ENCODE assay signal across 2 cellular contexts in the genomic region with DNA sequence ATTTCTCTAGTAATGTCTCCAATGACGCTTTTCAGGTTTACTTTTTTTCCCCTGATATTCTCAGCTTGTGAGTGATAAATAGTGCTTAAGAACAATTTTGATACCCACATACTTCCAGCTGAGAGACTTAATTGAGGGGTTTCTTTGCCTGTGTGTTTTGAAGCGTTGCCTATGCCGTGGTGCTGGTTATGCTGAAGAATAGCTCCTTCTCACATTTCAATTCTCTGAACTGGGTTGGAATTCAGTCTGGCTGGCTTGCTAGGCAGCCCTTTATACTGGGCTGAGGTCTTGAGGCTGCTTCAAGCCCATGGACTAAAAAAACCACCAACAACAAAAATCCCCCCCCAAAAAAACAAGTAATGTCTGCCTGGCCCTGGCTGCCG.
TF ChIP-seq lines count a peak whose summit lies in the region.

No MANE protein-coding gene starts in this region.

TF ChIP-seq in K562, 482 proteins besides CTCF, POLR2A, EP300 and RAD21 (continued from another document):
- TF ChIP-seq, protein P1, sequence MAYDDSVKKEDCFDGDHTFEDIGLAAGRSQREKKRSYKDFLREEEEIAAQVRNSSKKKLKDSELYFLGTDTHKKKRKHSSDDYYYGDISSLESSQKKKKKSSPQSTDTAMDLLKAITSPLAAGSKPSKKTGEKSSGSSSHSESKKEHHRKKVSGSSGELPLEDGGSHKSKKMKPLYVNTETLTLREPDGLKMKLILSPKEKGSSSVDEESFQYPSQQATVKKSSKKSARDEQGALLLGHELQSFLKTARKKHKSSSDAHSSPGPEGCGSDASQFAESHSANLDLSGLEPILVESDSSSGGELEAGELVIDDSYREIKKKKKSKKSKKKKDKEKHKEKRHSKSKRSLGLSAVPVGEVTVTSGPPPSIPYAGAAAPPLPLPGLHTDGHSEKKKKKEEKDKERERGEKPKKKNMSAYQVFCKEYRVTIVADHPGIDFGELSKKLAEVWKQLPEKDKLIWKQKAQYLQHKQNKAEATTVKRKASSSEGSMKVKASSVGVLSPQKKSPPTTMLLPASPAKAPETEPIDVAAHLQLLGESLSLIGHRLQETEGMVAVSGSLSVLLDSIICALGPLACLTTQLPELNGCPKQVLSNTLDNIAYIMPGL (CRISPR knock-in tag; IDR thresholded peaks at IDR 0.05): no peak
- TF ChIP-seq EGR1 (conservative IDR thresholded peaks at IDR 0.05) (no peak), RHOXF2B (CRISPR knock-in tag; conservative IDR thresholded peaks at IDR 0.05) (no peak), FOXA1 (IDR thresholded peaks at IDR 0.05; ENCODE audit: borderline replicate concordance) (no peak), ZC3H11A (IDR thresholded peaks at IDR 0.05; ENCODE audit: low read depth, low read length) (no peak), ATF1 (CRISPR knock-in tag; IDR thresholded peaks at IDR 0.05) (no peak), ATF1 (tag; IDR thresholded peaks at IDR 0.05) (no peak), CEBPB (tag; IDR thresholded peaks at IDR 0.05) (no peak), ZFP1 (CRISPR knock-in tag; IDR thresholded peaks at IDR 0.05) (no peak), SREBF2 (CRISPR knock-in tag; IDR thresholded peaks at IDR 0.05) (no peak), ILF3 (IDR thresholded peaks at IDR 0.05; ENCODE audit: borderline replicate concordance) (no peak)
- TF ChIP-seq, protein P2, sequence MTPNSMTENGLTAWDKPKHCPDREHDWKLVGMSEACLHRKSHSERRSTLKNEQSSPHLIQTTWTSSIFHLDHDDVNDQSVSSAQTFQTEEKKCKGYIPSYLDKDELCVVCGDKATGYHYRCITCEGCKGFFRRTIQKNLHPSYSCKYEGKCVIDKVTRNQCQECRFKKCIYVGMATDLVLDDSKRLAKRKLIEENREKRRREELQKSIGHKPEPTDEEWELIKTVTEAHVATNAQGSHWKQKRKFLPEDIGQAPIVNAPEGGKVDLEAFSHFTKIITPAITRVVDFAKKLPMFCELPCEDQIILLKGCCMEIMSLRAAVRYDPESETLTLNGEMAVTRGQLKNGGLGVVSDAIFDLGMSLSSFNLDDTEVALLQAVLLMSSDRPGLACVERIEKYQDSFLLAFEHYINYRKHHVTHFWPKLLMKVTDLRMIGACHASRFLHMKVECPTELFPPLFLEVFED (CRISPR knock-in tag; conservative IDR thresholded peaks at IDR 0.05): no peak

TF ChIP-seq in HepG2, 621 proteins besides CTCF, POLR2A, EP300 and RAD21:
- TF ChIP-seq, protein P3, sequence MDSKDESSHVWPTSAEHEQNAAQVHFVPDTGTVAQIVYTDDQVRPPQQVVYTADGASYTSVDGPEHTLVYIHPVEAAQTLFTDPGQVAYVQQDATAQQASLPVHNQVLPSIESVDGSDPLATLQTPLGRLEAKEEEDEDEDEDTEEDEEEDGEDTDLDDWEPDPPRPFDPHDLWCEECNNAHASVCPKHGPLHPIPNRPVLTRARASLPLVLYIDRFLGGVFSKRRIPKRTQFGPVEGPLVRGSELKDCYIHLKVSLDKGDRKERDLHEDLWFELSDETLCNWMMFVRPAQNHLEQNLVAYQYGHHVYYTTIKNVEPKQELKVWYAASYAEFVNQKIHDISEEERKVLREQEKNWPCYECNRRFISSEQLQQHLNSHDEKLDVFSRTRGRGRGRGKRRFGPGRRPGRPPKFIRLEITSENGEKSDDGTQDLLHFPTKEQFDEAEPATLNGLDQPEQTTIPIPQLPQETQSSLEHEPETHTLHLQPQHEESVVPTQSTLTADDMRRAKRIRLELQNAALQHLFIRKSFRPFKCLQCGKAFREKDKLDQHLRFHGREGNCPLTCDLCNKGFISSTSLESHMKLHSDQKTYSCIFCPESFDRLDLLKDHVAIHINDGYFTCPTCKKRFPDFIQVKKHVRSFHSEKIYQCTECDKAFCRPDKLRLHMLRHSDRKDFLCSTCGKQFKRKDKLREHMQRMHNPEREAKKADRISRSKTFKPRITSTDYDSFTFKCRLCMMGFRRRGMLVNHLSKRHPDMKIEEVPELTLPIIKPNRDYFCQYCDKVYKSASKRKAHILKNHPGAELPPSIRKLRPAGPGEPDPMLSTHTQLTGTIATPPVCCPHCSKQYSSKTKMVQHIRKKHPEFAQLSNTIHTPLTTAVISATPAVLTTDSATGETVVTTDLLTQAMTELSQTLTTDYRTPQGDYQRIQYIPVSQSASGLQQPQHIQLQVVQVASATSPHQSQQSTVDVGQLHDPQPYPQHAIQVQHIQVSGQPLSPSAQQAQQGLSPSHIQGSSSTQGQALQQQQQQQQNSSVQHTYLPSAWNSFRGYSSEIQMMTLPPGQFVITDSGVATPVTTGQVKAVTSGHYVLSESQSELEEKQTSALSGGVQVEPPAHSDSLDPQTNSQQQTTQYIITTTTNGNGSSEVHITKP (CRISPR knock-in tag; IDR thresholded peaks at IDR 0.05; ENCODE audit: low read depth): no peak
- TF ChIP-seq, protein P4, sequence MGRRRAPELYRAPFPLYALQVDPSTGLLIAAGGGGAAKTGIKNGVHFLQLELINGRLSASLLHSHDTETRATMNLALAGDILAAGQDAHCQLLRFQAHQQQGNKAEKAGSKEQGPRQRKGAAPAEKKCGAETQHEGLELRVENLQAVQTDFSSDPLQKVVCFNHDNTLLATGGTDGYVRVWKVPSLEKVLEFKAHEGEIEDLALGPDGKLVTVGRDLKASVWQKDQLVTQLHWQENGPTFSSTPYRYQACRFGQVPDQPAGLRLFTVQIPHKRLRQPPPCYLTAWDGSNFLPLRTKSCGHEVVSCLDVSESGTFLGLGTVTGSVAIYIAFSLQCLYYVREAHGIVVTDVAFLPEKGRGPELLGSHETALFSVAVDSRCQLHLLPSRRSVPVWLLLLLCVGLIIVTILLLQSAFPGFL (CRISPR knock-in tag; IDR thresholded peaks at IDR 0.05): no peak
- TF ChIP-seq ZNF446 (CRISPR knock-in tag; IDR thresholded peaks at IDR 0.05) (no peak), ZNF256 (CRISPR knock-in tag; conservative IDR thresholded peaks at IDR 0.05) (no peak)
